ENCODE assay signal across 9 cellular contexts in genomic region chr3:62319570-62320243, GRCh38. TPM values are rescaled to one million over a fixed set of nuclear protein-coding genes. Genes with fewer than 3 reads are reported as not detected.
DNase-seq lines count a peak whose midpoint lies in the region; ATAC-seq and TF ChIP-seq lines count a peak whose summit lies in the region.
"Had no signal": no experiment of that assay in that cellular context is flagged by ENCODE, and none has a peak within 500 bp of the region (broad histone marks: within the 10 kb centered on the region; RNA-seq: fewer than 3 reads in every experiment).

No MANE protein-coding gene starts in this region.

- H3K27me3 Mint-ChIP-seq in activated T-cell treated with anti-CD3 and anti-CD28 coated beads, Interleukin-2, amount 50 U/mL, for 4 hours (ENCODE audit: low read depth) = peaks cover 31% of the 10 kb centered on the region

- H3K9me3 ChIP-seq in iPS-18a (ENCODE audit: control insufficient read depth, low read depth, low read length) = peaks cover 3% of the 10 kb centered on the region
- no peaks in the 10 kb centered on the region for H3K9me3 ChIP-seq in suprapubic skin
- no peaks in the 10 kb centered on the region for H3K9me3 ChIP-seq in transverse colon

- no peaks in the 10 kb centered on the region for H3K36me3 ChIP-seq in iPS-18a (ENCODE audit: control insufficient read depth, low read depth, low read length)
- H3K36me3 ChIP-seq in suprapubic skin = peaks cover 22% of the 10 kb centered on the region
- H3K36me3 ChIP-seq in transverse colon = no peaks in the 10 kb centered on the region

- no peak for ATAC-seq in activated T-cell treated with anti-CD3 and anti-CD28 coated beads, Interleukin-2, amount 50 U/mL, for 4 hours
- no peak for ATAC-seq in HG03520 (IDR thresholded peaks at IDR 0.05; ENCODE audit: unreplicated experiment)

- H3K9ac ChIP-seq in iPS-18a (ENCODE audit: low read length) = no peak overlapping the region

- H3K27me3 ChIP-seq in iPS-18a (ENCODE audit: control insufficient read depth, insufficient read depth, low read length) (no peaks in the 10 kb centered on the region), suprapubic skin (no peaks in the 10 kb centered on the region), transverse colon (no peaks in the 10 kb centered on the region)

- TF ChIP-seq POLR2A in suprapubic skin (IDR thresholded peaks at IDR 0.05) = no peak
- TF ChIP-seq POLR2A in transverse colon (IDR thresholded peaks at IDR 0.05) = no peak

- H3K4me1 ChIP-seq in iPS-18a (ENCODE audit: control insufficient read depth, low read depth, low read length) = peaks cover 4% of the 10 kb centered on the region
- H3K4me1 ChIP-seq in suprapubic skin = peaks cover 14% of the 10 kb centered on the region
- H3K4me1 ChIP-seq in transverse colon = no peaks in the 10 kb centered on the region

- DNase-seq in activated T-cell treated with anti-CD3 and anti-CD28 coated beads, Interleukin-2, amount 50 U/mL, for 4 hours = no peak
- DNase-seq in activated T-cell treated with anti-CD3 and anti-CD28 coated beads, Interleukin-2, amount 50 U/mL, for 48 hours = no peak
- DNase-seq in suprapubic skin (ENCODE audit: low spot score in 2 of 2) = no peak
- no peak for DNase-seq in transverse colon
- DNase-seq in nucleus accumbens (lab: John Stamatoyannopoulos, UW) = no peak

- peak overlapping the region; percentile 93 for H3K4me3 ChIP-seq in iPS-18a (ENCODE audit: low read length)
- H3K4me3 ChIP-seq in suprapubic skin = peak overlapping the region; percentile 70
- peak overlapping the region in 2 of 4 donors; percentile 46 to 50 for H3K4me3 ChIP-seq in transverse colon

- H3K9me3 Mint-ChIP-seq in activated T-cell treated with anti-CD3 and anti-CD28 coated beads, Interleukin-2, amount 50 U/mL, for 4 hours = peaks cover 7% of the 10 kb centered on the region

- peak overlapping the region; percentile 91 for H3K4me3 Mint-ChIP-seq in activated T-cell treated with anti-CD3 and anti-CD28 coated beads, Interleukin-2, amount 50 U/mL, for 4 hours

- TF ChIP-seq CTCF in VCaP (conservative IDR thresholded peaks at IDR 0.05) (no peak), suprapubic skin (IDR thresholded peaks at IDR 0.05) (no peak), transverse colon (IDR thresholded peaks at IDR 0.05) (no peak)

- H3K27ac ChIP-seq in VCaP (peak overlapping the region; percentile 90), iPS-18a (ENCODE audit: low read length) (no peak overlapping the region), suprapubic skin (peak overlapping the region; percentile 85), transverse colon (peak overlapping the region in 2 of 4 donors; percentile 62 to 76)

- WGBS in suprapubic skin = 49% methylated on average over 7 of the region's 7 CpGs
- WGBS in transverse colon (ENCODE audit: low coverage in 1 of 2), 2 donors = 75 to 77% methylated on average over 4 to 7 of the region's 7 CpGs

- TF ChIP-seq EP300 in suprapubic skin (IDR thresholded peaks at IDR 0.05) = no peak
- TF ChIP-seq EP300 in transverse colon (IDR thresholded peaks at IDR 0.05; ENCODE audit: low read depth) = no peak

- H3K4me1 Mint-ChIP-seq in activated T-cell treated with anti-CD3 and anti-CD28 coated beads, Interleukin-2, amount 50 U/mL, for 4 hours (ENCODE audit: low read depth) = peaks cover 7% of the 10 kb centered on the region

- H3K36me3 Mint-ChIP-seq in activated T-cell treated with anti-CD3 and anti-CD28 coated beads, Interleukin-2, amount 50 U/mL, for 4 hours (ENCODE audit: insufficient read depth) = no peaks in the 10 kb centered on the region

- intact Hi-C loops in transverse colon (cut with DNase I; ENCODE audit: low total_unique reads) = no loop called here

- in situ Hi-C loops in transverse colon (cut with MboI; ENCODE audit: low pct_ligation_motif_present in 1 of 4, low pct_unique_long_range_greater_than_20kb in 1 of 4, low sequenced_read_pairs in 3 of 4) = no loop called here

RNA-seq across cellular contexts. Expression of gene FEZF2, which starts 53.6 kb away (rescaled TPM):
- total RNA-seq in activated T-cell treated with anti-CD3 and anti-CD28 coated beads, Interleukin-2, amount 50 U/mL, for 4 hours = not detected
- total RNA-seq in suprapubic skin (not detected), transverse colon (not detected)
- total RNA-seq: activated CD8-positive, alpha-beta memory T cell treated with anti-CD3 and anti-CD28 coated beads for 36 hours had no signal
